22 cellular contexts compared by ENCODE assay signal in the genomic region with DNA sequence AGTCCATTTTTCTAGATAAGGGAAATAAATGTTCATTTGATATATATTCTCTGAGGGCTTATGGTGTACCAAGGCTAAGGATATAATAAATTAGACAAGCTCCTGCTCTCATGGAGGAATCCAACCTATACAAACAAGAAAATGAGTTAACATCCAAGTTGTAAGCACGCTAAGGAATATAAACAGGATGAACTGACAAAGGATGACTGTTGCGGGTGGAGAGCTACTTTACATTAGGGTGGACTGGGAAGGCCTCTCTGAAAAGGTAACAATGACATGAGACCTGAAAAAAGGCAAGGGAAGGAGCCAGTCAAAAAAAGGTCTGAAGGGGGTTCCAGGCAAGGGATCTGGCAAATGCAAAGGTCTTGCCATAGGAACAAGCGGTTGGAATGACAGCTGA. TPM values are rescaled to one million over a fixed set of nuclear protein-coding genes. Genes with fewer than 3 reads are reported as not detected.
DNase-seq lines count a peak whose midpoint lies in the region; TF ChIP-seq lines count a peak whose summit lies in the region.
"Had no signal": no experiment of that assay in that cellular context is flagged by ENCODE, and none has a peak within 500 bp of the region (broad histone marks: within the 10 kb centered on the region; RNA-seq: fewer than 3 reads in every experiment).

No MANE protein-coding gene starts in this region.

- H3K27ac Mint-ChIP-seq in nephron (peak overlapping the region; percentile 66 to 87 (median 78)), nephron progenitor cell (no peak overlapping the region)
- H3K27ac Mint-ChIP-seq: activated CD4-positive, alpha-beta memory T cell treated with anti-CD3 and anti-CD28 coated beads, Interleukin-2, amount 10 ng/mL, durations not matched to agents 7 days and 5 days; activated naive CD4-positive, alpha-beta T cell treated with anti-CD3 and anti-CD28 coated beads, Interleukin-2, amount 50 U/mL, for 72 hours; activated T-helper 2 cell treated with anti-CD3 and anti-CD28 coated beads, Interferon-gamma antibody, Interleukin-2, Interleukin-4, amounts not matched to agents 10 μg/mL and 5 μg/mL and 100 μg/mL, durations not matched to agents 14 hours and 24 hours and 36 hours; stimulated activated naive B cell treated with anti-CD40 and anti-IgM and Interleukin-4, amounts not matched to agents 10 μg/mL and 1 μg/mL and 100 μg/mL, for 72 hours had no signal

- H3K9me3 ChIP-seq in BLaER1 = no peaks in the 10 kb centered on the region
- no peaks in the 10 kb centered on the region for H3K9me3 ChIP-seq in PC-9 (ENCODE audit: insufficient read depth, low read depth)
- H3K9me3 ChIP-seq in fibroblast of lung (ENCODE audit: control insufficient read depth, insufficient read depth, low read depth, low read length) = no peaks in the 10 kb centered on the region
- H3K9me3 ChIP-seq: gastrocnemius medialis, MG63 had no signal

- no TSS peak for BruUV-seq in PC-9 (replicated peaks; lab: Mats Ljungman, UMichigan)

- H3K79me2 ChIP-seq in PC-9 (ENCODE audit: low read depth) (peaks cover 100% of the 10 kb centered on the region), fibroblast of lung (ENCODE audit: control insufficient read depth, insufficient read depth, low read length) (peaks cover 85% of the 10 kb centered on the region)

- H2AFZ ChIP-seq in PC-9 (no peak overlapping the region), fibroblast of lung (ENCODE audit: low read length) (no peak overlapping the region)

- H3K4me3 Mint-ChIP-seq in nephron (peak overlapping the region; percentile 9 to 61 (median 53)), nephron progenitor cell (no peak overlapping the region)
- H3K4me3 Mint-ChIP-seq: activated CD4-positive, alpha-beta memory T cell treated with anti-CD3 and anti-CD28 coated beads, Interleukin-2, amount 10 ng/mL, durations not matched to agents 7 days and 5 days had no signal

- peaks cover 76% of the 10 kb centered on the region for H3F3A ChIP-seq in PC-9 (ENCODE audit: insufficient read depth, low read depth)

- H3K36me3 ChIP-seq in BLaER1 = peaks cover 58% of the 10 kb centered on the region
- H3K36me3 ChIP-seq in PC-9 (ENCODE audit: low read depth) = peaks cover 67% of the 10 kb centered on the region
- H3K36me3 ChIP-seq in fibroblast of lung (ENCODE audit: control insufficient read depth, insufficient read depth, low read length) = peaks cover 6% of the 10 kb centered on the region
- H3K36me3 ChIP-seq: gastrocnemius medialis had no signal

- no peak overlapping the region for H3K27ac ChIP-seq in BLaER1
- H3K27ac ChIP-seq in PC-9 = peak overlapping the region; percentile 81
- no peak overlapping the region for H3K27ac ChIP-seq in fibroblast of lung (ENCODE audit: insufficient read depth, low read length)

- peaks cover 66% of the 10 kb centered on the region for H3K4me1 ChIP-seq in BLaER1
- peaks cover 78% of the 10 kb centered on the region for H3K4me1 ChIP-seq in PC-9 (replicated peaks; ENCODE audit: insufficient read depth)
- peaks cover 31% of the 10 kb centered on the region for H3K4me1 ChIP-seq in fibroblast of lung (ENCODE audit: control insufficient read depth, extremely low read depth, insufficient read depth, low read length)

- H3K9me2 ChIP-seq in PC-9 (ENCODE audit: insufficient read depth) = no peaks in the 10 kb centered on the region

- no peak for DNase-seq in PC-9
- DNase-seq in fibroblast of lung (ENCODE audit: low read depth in 2 of 2) = no peak
- DNase-seq in AG20443 (ENCODE audit: low spot score) = no peak
- DNase-seq in EL = no peak
- no peak for DNase-seq in nephron progenitor cell
- no peak for DNase-seq in RPMI8226
- DNase-seq: activated CD4-positive, alpha-beta memory T cell treated with anti-CD3 and anti-CD28 coated beads, Interleukin-2, amount 10 ng/mL, durations not matched to agents 7 days and 5 days; erythroblast; gastrocnemius medialis; MG63; NCI-H146; NCI-H446 treated with DMSO at 0.1 percent for 48 hours; SHP77 treated with DMSO at 0.1 percent for 48 hours; stimulated activated CD4-positive, alpha-beta T cell treated with anti-CD3 and anti-CD28 coated beads, Interleukin-12 subunit alpha, Interleukin-12 subunit beta, amount 100 ng/mL, for 4 hours; stimulated activated CD4-positive, alpha-beta T cell treated with anti-CD3 and anti-CD28 coated beads, Interleukin-4, amount 100 ng/mL, for 24 hours; stimulated activated naive B cell treated with anti-CD40 and anti-IgM and Interleukin-4, amounts not matched to agents 10 μg/mL and 1 μg/mL and 100 μg/mL, for 72 hours; T-helper 1 cell had no signal

- H3K4me1 Mint-ChIP-seq in nephron = peaks cover 68% of the 10 kb centered on the region
- peaks cover 38% of the 10 kb centered on the region for H3K4me1 Mint-ChIP-seq in nephron progenitor cell

- intact Hi-C loops in PC-9 (cut with micrococcal nuclease; ENCODE audit: unreplicated experiment) = no loop called here

- no peak overlapping the region for H3K4me3 ChIP-seq in BLaER1
- peak overlapping the region; percentile 80 for H3K4me3 ChIP-seq in PC-9
- no peak overlapping the region for H3K4me3 ChIP-seq in fibroblast of lung (replicated peaks in 1 of 4; ENCODE audit: control extremely low read depth in 1 of 4, insufficient read depth in 1 of 4, low read depth in 3 of 4, low read length in 4 of 4)
- H3K4me3 ChIP-seq: gastrocnemius medialis, K562, MG63 had no signal

- CTCF ChIA-PET in PC-9 (lab: Charles Lee) = interaction anchor here (0.7 kb wide), 1 partner anchor 49 kb away, joined by 3 read pairs; no protein-coding TSS in a partner anchor

- H4K20me1 ChIP-seq in BLaER1 (peaks cover 72% of the 10 kb centered on the region), PC-9 (ENCODE audit: insufficient read depth) (peaks cover 72% of the 10 kb centered on the region), fibroblast of lung (ENCODE audit: control insufficient read depth, extremely low read depth, insufficient read depth, low read length) (peaks cover 2% of the 10 kb centered on the region)

- POLR2A ChIA-PET in PC-9 (lab: Charles Lee; ENCODE audit: unreplicated experiment) = interaction anchor here (0.6 kb wide), 1 partner anchor 55 kb away, joined by 4 read pairs; no protein-coding TSS in a partner anchor

- H3K27me3 ChIP-seq in BLaER1 = no peaks in the 10 kb centered on the region
- H3K27me3 ChIP-seq in PC-9 (ENCODE audit: insufficient read depth, low read depth) = no peaks in the 10 kb centered on the region
- H3K27me3 ChIP-seq in fibroblast of lung (ENCODE audit: control insufficient read depth, insufficient read depth, low read length) = no peaks in the 10 kb centered on the region
- H3K27me3 ChIP-seq: gastrocnemius medialis, MG63 had no signal

- H3K9me3 Mint-ChIP-seq in nephron (no peaks in the 10 kb centered on the region), nephron progenitor cell (no peaks in the 10 kb centered on the region)
- H3K9me3 Mint-ChIP-seq: activated CD4-positive, alpha-beta memory T cell treated with anti-CD3 and anti-CD28 coated beads, Interleukin-2, amount 10 ng/mL, durations not matched to agents 7 days and 5 days; activated naive CD4-positive, alpha-beta T cell treated with anti-CD3 and anti-CD28 coated beads, Interleukin-2, amount 50 U/mL, for 72 hours; activated T-helper 2 cell treated with anti-CD3 and anti-CD28 coated beads, Interferon-gamma antibody, Interleukin-2, Interleukin-4, amounts not matched to agents 10 μg/mL and 5 μg/mL and 100 μg/mL, durations not matched to agents 14 hours and 24 hours and 36 hours; stimulated activated naive B cell treated with anti-CD40 and anti-IgM and Interleukin-4, amounts not matched to agents 10 μg/mL and 1 μg/mL and 100 μg/mL, for 72 hours had no signal

- no peak overlapping the region for H3K9ac ChIP-seq in BLaER1
- no peak overlapping the region for H3K9ac ChIP-seq in fibroblast of lung (ENCODE audit: insufficient read depth, low read length)

- H3K27me3 Mint-ChIP-seq in nephron (ENCODE audit: low read depth) (peaks cover 21% of the 10 kb centered on the region), nephron progenitor cell (ENCODE audit: low read depth, poor library complexity) (peaks cover 37% of the 10 kb centered on the region)
- H3K27me3 Mint-ChIP-seq: stimulated activated naive B cell treated with anti-CD40 and anti-IgM and Interleukin-4, amounts not matched to agents 10 μg/mL and 1 μg/mL and 100 μg/mL, for 72 hours had no signal

- TF ChIP-seq CTCF in PC-9 (conservative IDR thresholded peaks at IDR 0.05) (no peak), fibroblast of lung (conservative IDR thresholded peaks at IDR 0.05 in 1 of 2, IDR thresholded peaks at IDR 0.05 in 1 of 2; ENCODE audit: low read depth in 1 of 2, low read length in 2 of 2) (no peak), nephron (IDR thresholded peaks at IDR 0.05; ENCODE audit: unreplicated experiment in 3 of 3) (no peak), nephron progenitor cell (IDR thresholded peaks at IDR 0.05) (no peak)

- H3K36me3 Mint-ChIP-seq in nephron (ENCODE audit: low read depth) (peaks cover 9% of the 10 kb centered on the region), nephron progenitor cell (ENCODE audit: low read depth) (peaks cover 19% of the 10 kb centered on the region)

- H3K4me2 ChIP-seq in BLaER1 (peak overlapping the region; percentile 81), PC-9 (peak overlapping the region; percentile 88), fibroblast of lung (ENCODE audit: extremely low read depth, insufficient read depth, low read length) (peak overlapping the region; percentile 33)

RNA-seq across cellular contexts. Expression of gene BCAR3, which starts 3.1 kb away (rescaled TPM):
- total RNA-seq in PC-9 (2021) (62.5 and 70.0 TPM in 2 replicates), fibroblast of lung (34.4 and 35.2 TPM in 2 replicates)
- 12.6 and 19.9 TPM in 2 replicates for polyA plus RNA-seq in fibroblast of lung
- polyA plus RNA-seq in fibroblast of lung (2012) = 14.0 and 23.6 TPM in 2 replicates
- polyA minus RNA-seq in fibroblast of lung (ENCODE audit: low replicate concordance) = 18.0 and 28.1 TPM in 2 replicates

Comparison
In these comparisons a context has a peak if more than half of its experiments do, and no peak if none do; other contexts are left out.
1. H3K4me2 ChIP-seq: peak in every context shown above with its lines; median percentile 88 in PC-9; 81 in BLaER1; 33 in fibroblast of lung.